15 cellular contexts compared by ENCODE assay signal in the genomic region with DNA sequence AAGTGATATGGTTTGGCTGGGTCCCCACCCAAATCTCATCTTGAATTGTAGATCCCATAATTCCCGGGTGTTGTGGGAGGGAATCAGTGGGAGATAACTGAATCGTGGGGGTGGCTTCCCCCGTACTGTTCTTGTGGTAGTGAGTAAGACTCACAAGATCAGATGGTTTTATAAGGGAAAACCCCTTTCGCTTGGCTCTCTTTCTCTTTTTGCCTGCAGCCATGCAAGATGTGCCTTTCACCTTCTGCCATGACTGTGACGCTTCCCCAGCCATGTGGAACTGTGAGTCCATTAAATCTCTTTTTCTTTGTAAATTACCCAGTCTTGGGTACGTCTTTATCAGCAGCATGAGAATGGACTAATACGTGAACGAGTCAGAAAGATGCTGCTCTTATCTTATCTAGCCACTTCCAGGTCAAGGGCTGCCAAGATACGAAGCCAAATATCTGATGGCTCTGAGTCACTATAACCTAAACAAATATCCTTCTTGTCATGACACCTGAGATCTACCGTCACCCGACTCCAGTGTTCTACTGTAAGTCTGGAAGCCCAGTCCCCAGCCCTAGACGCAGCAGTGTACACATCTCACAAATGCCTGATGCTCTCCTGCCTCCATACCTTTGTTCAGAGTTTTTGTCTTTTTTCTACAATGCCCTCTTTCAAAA. TPM values are rescaled to one million over a fixed set of nuclear protein-coding genes. Genes with fewer than 3 reads are reported as not detected.
DNase-seq lines count a peak whose midpoint lies in the region; ATAC-seq and TF ChIP-seq lines count a peak whose summit lies in the region.
"Had no signal": no experiment of that assay in that cellular context is flagged by ENCODE, and none has a peak within 500 bp of the region (broad histone marks: within the 10 kb centered on the region; RNA-seq: fewer than 3 reads in every experiment).

No MANE protein-coding gene starts in this region.

- H3K79me2 ChIP-seq in HCT116 (ENCODE audit: insufficient read depth, low read length) (no peaks in the 10 kb centered on the region), hepatocyte (no peaks in the 10 kb centered on the region)

- H3K27me3 Mint-ChIP-seq in natural killer cell (ENCODE audit: low read depth in 2 of 2): peaks cover 13 to 28% of the 10 kb centered on the region in 2 donors

- TF ChIP-seq RAD21 in HCT116 (IDR thresholded peaks at IDR 0.05; ENCODE audit: low read depth): no peak

- no peaks in the 10 kb centered on the region for H3K9me3 Mint-ChIP-seq in natural killer cell
- H3K9me3 Mint-ChIP-seq: activated T-helper 2 cell treated with anti-CD3 and anti-CD28 coated beads, Interferon-gamma antibody, Interleukin-2, Interleukin-4, amounts not matched to agents 10 μg/mL and 5 μg/mL and 100 μg/mL, durations not matched to agents 14 hours and 24 hours and 36 hours; CD4-positive, alpha-beta T cell; nephron had no signal

- no peak overlapping the region for H3K27ac Mint-ChIP-seq in natural killer cell
- H3K27ac Mint-ChIP-seq: activated T-helper 2 cell treated with anti-CD3 and anti-CD28 coated beads, Interferon-gamma antibody, Interleukin-2, Interleukin-4, amounts not matched to agents 10 μg/mL and 5 μg/mL and 100 μg/mL, durations not matched to agents 14 hours and 24 hours and 36 hours; CD4-positive, alpha-beta T cell; nephron had no signal

- H3K4me1 Mint-ChIP-seq in natural killer cell: no peaks in the 10 kb centered on the region
- H3K4me1 Mint-ChIP-seq: nephron had no signal

- H3K4me1 ChIP-seq in HCT116 (ENCODE audit: control insufficient read depth in 1 of 2, insufficient read depth in 2 of 2, low read length in 2 of 2) (peaks cover 0 to 8% of the 10 kb centered on the region in 2 experiments; a peak in 1 of 4 replicates), hepatocyte (ENCODE audit: insufficient read depth) (no peaks in the 10 kb centered on the region)
- H3K4me1 ChIP-seq: uterus had no signal

- DNase-seq in HCT116 (ENCODE audit: low read depth, low spot score) (no peak), NCI-H2196 (lab: John Stamatoyannopoulos, UW; ENCODE audit: unreplicated experiment) (peak; percentile 25), hepatocyte (ENCODE audit: low spot score) (peak; percentile 66), SHP77 (lab: John Stamatoyannopoulos, UW) (no peak), natural killer cell (no peak)
- DNase-seq: activated CD4-positive, CD25-positive, alpha-beta regulatory T cell; CD4-positive, alpha-beta T cell; NCI-H748 treated with DMSO at 0.1 percent for 48 hours; uterus had no signal

- no TSS peak for BruUV-seq in HCT116 (replicated peaks; lab: Mats Ljungman, UMichigan)

- no peak overlapping the region for H3K27ac ChIP-seq in HCT116 (ENCODE audit: low read depth, low read length)
- H3K27ac ChIP-seq in hepatocyte: peak overlapping the region; percentile 63
- H3K27ac ChIP-seq: SK-N-MC, uterus had no signal

- no peak overlapping the region for H3K4me3 Mint-ChIP-seq in natural killer cell
- H3K4me3 Mint-ChIP-seq: CD4-positive, alpha-beta T cell; nephron had no signal

- TF ChIP-seq CTCF in HCT116 (IDR thresholded peaks at IDR 0.05 in 2 of 3, conservative IDR thresholded peaks at IDR 0.05 in 1 of 3; ENCODE audit: borderline replicate concordance in 1 of 3, insufficient read depth in 1 of 3, low read depth in 2 of 3, low read length in 2 of 3): no peak
- no peak for TF ChIP-seq CTCF in hepatocyte (IDR thresholded peaks at IDR 0.05; ENCODE audit: poor library complexity)
- no peak for TF ChIP-seq CTCF in natural killer cell (IDR thresholded peaks at IDR 0.05)

- POLR2A ChIA-PET in HCT116 (lab: Charles Lee): no interaction called here

- RAD21 ChIA-PET in HCT116 (lab: Charles Lee; ENCODE audit: low non-redundant PET in 1 of 2, low total read pairs in 2 of 2, uncharacterized antibody in 2 of 2, unreplicated experiment in 2 of 2): no interaction called here

- H4K20me1 ChIP-seq in HCT116 (ENCODE audit: insufficient read depth): no peaks in the 10 kb centered on the region
- no peaks in the 10 kb centered on the region for H4K20me1 ChIP-seq in hepatocyte (ENCODE audit: insufficient read depth, poor library complexity, severe bottlenecking)

- ATAC-seq in GM18498 (IDR thresholded peaks at IDR 0.05; ENCODE audit: unreplicated experiment) (peak; percentile 45), HCT116 (peak; percentile 44; the same call in 1 of the 2 replicates), GM21390 (IDR thresholded peaks at IDR 0.05; ENCODE audit: unreplicated experiment) (no peak), natural killer cell (no peak), GM18909 (IDR thresholded peaks at IDR 0.05; ENCODE audit: poor library complexity, unreplicated experiment) (no peak)

- no peaks in the 10 kb centered on the region for H3K27me3 ChIP-seq in HCT116 (ENCODE audit: insufficient read depth, low read length)
- H3K27me3 ChIP-seq in hepatocyte: no peaks in the 10 kb centered on the region
- H3K27me3 ChIP-seq: uterus had no signal

- H2AFZ ChIP-seq in HCT116 (ENCODE audit: low read depth, low read length, poor library complexity, severe bottlenecking) (no peak overlapping the region), hepatocyte (no peak overlapping the region)

- CTCF ChIA-PET in HCT116 (lab: Charles Lee): no interaction called here

- no peak for TF ChIP-seq POLR2A in HCT116 (IDR thresholded peaks at IDR 0.05; ENCODE audit: borderline replicate concordance, extremely low read depth, insufficient read depth, insufficient read length)

- intact Hi-C loops in HCT116 (cut with micrococcal nuclease) (no loop called here), natural killer cell (cut with micrococcal nuclease) (no loop called here)

- H3K36me3 Mint-ChIP-seq in natural killer cell: no peaks in the 10 kb centered on the region

- H3K9ac ChIP-seq in HCT116 (ENCODE audit: low read length): no peak overlapping the region

- H3K36me3 ChIP-seq in HCT116 (ENCODE audit: control insufficient read depth in 1 of 2, insufficient read depth in 2 of 2, low read length in 2 of 2) (no peaks in the 10 kb centered on the region), hepatocyte (replicated peaks; ENCODE audit: insufficient read depth, low read depth) (no peaks in the 10 kb centered on the region)
- H3K36me3 ChIP-seq: uterus had no signal

- H3K4me3 ChIP-seq in HCT116 (replicated peaks in 1 of 2; ENCODE audit: low read depth in 1 of 2, low read length in 2 of 2) (no peak overlapping the region), hepatocyte (no peak overlapping the region)
- H3K4me3 ChIP-seq: SK-N-MC, uterus had no signal

- H3K4me2 ChIP-seq in HCT116 (ENCODE audit: low read length) (no peak overlapping the region), hepatocyte (no peak overlapping the region)

- H3K9me2 ChIP-seq in HCT116 (ENCODE audit: insufficient read depth) (no peaks in the 10 kb centered on the region), hepatocyte (replicated peaks; ENCODE audit: insufficient read depth) (no peaks in the 10 kb centered on the region)

- H3K9me3 ChIP-seq in HCT116 (ENCODE audit: control insufficient read depth in 1 of 2, insufficient read depth in 1 of 2, low read depth in 1 of 2, low read length in 2 of 2): no peaks in the 10 kb centered on the region
- H3K9me3 ChIP-seq in hepatocyte (ENCODE audit: low read depth): no peaks in the 10 kb centered on the region
- H3K9me3 ChIP-seq: uterus had no signal

- WGBS in hepatocyte (ENCODE audit: low lambda C conversion rate, missing lambda C conversion rate): 31% methylated on average over 12 of the region's 12 CpGs

TF ChIP-seq in HCT116, 20 proteins besides CTCF, POLR2A, EP300 and RAD21:
- TF ChIP-seq, protein P1, sequence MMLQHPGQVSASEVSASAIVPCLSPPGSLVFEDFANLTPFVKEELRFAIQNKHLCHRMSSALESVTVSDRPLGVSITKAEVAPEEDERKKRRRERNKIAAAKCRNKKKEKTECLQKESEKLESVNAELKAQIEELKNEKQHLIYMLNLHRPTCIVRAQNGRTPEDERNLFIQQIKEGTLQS (IDR thresholded peaks at IDR 0.05): no peak
- no peak for TF ChIP-seq ZNF274 (IDR thresholded peaks at IDR 0.05; ENCODE audit: low read depth, low read length)
- no peak for TF ChIP-seq EZH2phosphoT487 (IDR thresholded peaks at IDR 0.05; ENCODE audit: borderline replicate concordance)
- no peak for TF ChIP-seq ZFX (IDR thresholded peaks at IDR 0.05)

RNA-seq across cellular contexts. Expression of gene SLC15A1, which starts 45.9 kb away (rescaled TPM):
- total RNA-seq in HCT116 (2021; ENCODE audit: unreplicated experiment) (2.6 TPM), hepatocyte (14.2 and 18.7 TPM in 2 replicates), natural killer cell (not detected)
- 2.3 and 2.9 TPM in 2 replicates for polyA plus RNA-seq in HCT116 (2012)
- polyA plus RNA-seq in hepatocyte: 7.5 and 10.0 TPM in 2 replicates
- total RNA-seq: activated T-helper 2 cell treated with anti-CD3 and anti-CD28 coated beads, Interferon-gamma antibody, Interleukin-2, Interleukin-4, amounts not matched to agents 10 μg/mL and 5 μg/mL and 100 μg/mL, durations not matched to agents 14 hours and 24 hours and 36 hours; CD4-positive, alpha-beta T cell had no signal

Comparison
In these comparisons a context has a peak if more than half of its experiments do, and no peak if none do; other contexts are left out.
1. ATAC-seq: peak in GM18498 (single experiment) and HCT116 (single experiment); none in GM21390 (single experiment), natural killer cell (0 of 3) and GM18909 (single experiment).
2. DNase-seq: peak in NCI-H2196 (single experiment) and hepatocyte (single experiment); none in HCT116 (single experiment), SHP77 (0 of 2) and natural killer cell (single experiment).